In the genomic region with DNA sequence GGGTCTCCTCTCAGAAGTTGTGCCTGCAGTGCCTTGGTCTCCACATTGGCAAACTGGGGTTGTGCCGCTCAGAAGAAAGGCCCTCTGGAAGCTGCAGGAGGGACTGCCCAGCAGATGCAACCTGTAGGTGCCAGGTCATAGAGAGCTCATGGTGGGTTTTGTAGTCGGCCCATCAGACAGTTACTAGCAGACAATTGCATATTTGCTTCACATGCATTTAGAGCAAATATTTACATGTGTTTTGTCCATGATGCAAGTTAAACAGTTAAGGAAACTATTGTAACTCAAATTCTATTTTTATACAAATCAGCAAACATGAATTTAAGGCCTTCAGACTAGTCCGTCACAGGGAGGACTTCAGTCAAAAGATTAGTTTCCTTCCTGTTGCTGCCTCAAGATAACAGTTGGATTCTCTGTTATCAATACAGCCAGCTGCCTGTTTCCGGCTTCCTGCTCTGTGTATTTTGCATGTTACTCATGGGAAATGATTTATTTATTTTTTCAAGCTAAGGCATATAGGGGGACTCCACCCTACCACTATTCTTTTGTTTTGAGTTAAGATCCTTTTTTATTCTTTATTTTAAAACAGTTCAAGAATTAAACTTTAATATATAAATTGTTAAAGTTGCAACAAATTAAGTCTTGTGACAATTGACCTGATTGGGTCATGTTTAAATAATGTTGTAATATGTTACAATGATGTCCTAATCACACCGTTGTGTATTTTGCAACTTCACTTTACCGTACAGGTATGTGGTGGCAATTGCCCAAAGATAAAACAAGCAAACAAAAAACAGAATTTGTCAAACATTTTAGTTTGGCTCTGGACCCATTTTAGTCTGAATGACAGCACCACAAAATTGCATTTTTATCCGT, we compare ENCODE assay signal across 1 cellular context.
TF ChIP-seq lines count a peak whose summit lies in the region.

No MANE protein-coding gene starts in this region.

TF ChIP-seq in HepG2, 621 proteins besides CTCF, POLR2A, EP300 and RAD21 (continued from another document and continues in another):
- TF ChIP-seq ZNF282 (IDR thresholded peaks at IDR 0.05; ENCODE audit: partially characterized antibody) (no peak), GATAD1 (CRISPR knock-in tag; IDR thresholded peaks at IDR 0.05) (peak; percentile 37; the same call in 1 of the 2 replicates), ZNF354B (CRISPR knock-in tag; IDR thresholded peaks at IDR 0.05) (no peak), ATM (IDR thresholded peaks at IDR 0.05; ENCODE audit: borderline replicate concordance) (no peak), MXI1 (IDR thresholded peaks at IDR 0.05; ENCODE audit: borderline replicate concordance, low read depth, low read length) (peak; percentile 59; the same call in 1 of the 3 replicates), ZNF251 (CRISPR knock-in tag; IDR thresholded peaks at IDR 0.05) (no peak), ZNF501 (CRISPR knock-in tag; IDR thresholded peaks at IDR 0.05) (0 out of 2 replicates have a peak, but pooled peaks have one; percentile 36), AHR (CRISPR knock-in tag; IDR thresholded peaks at IDR 0.05) (no peak), EZH2 (conservative IDR thresholded peaks at IDR 0.05; ENCODE audit: low read depth, low read length) (no peak), GABPB1 (CRISPR knock-in tag; IDR thresholded peaks at IDR 0.05) (peak; percentile 53), ZNF160 (CRISPR knock-in tag; IDR thresholded peaks at IDR 0.05) (no peak), ZBTB1 (CRISPR knock-in tag; IDR thresholded peaks at IDR 0.05; ENCODE audit: borderline replicate concordance) (no peak), CENPT (CRISPR knock-in tag; IDR thresholded peaks at IDR 0.05; ENCODE audit: low read depth) (no peak), HNF4G (IDR thresholded peaks at IDR 0.05; ENCODE audit: borderline replicate concordance, low read depth, low read length) (0 out of 2 replicates have a peak, but pooled peaks have one; percentile 74), HNF4G (CRISPR knock-in tag; IDR thresholded peaks at IDR 0.05; ENCODE audit: borderline replicate concordance, low read depth) (peak; percentile 39; the same call in 1 of the 2 replicates), XRCC5 (optimal IDR thresholded peaks at IDR 0.05; ENCODE audit: low read length) (peak; percentile 53), IKZF1 (IDR thresholded peaks at IDR 0.05) (no peak), MYNN (CRISPR knock-in tag; IDR thresholded peaks at IDR 0.05; ENCODE audit: low read depth) (no peak; the same call in 1 of the 2 replicates), GATA4 (IDR thresholded peaks at IDR 0.05; ENCODE audit: borderline replicate concordance, low read depth) (peak; percentile 97), MED13 (CRISPR knock-in tag; IDR thresholded peaks at IDR 0.05) (no peak), HDAC2 (CRISPR knock-in tag; IDR thresholded peaks at IDR 0.05) (peak; percentile 89), SP140L (CRISPR knock-in tag; IDR thresholded peaks at IDR 0.05; ENCODE audit: borderline replicate concordance) (0 out of 2 replicates have a peak, but pooled peaks have one; percentile 25), MTA1 (CRISPR knock-in tag; IDR thresholded peaks at IDR 0.05; ENCODE audit: borderline replicate concordance) (no peak), ZNF256 (CRISPR knock-in tag; conservative IDR thresholded peaks at IDR 0.05) (no peak), ZNF747 (CRISPR knock-in tag; IDR thresholded peaks at IDR 0.05; ENCODE audit: borderline replicate concordance) (peak; percentile 27; the same call in 1 of the 2 replicates), CEBPB (IDR thresholded peaks at IDR 0.05; ENCODE audit: borderline replicate concordance, low read depth, low read length) (peak; percentile 99), ZNF20 (CRISPR knock-in tag; IDR thresholded peaks at IDR 0.05) (no peak), EHMT2 (IDR thresholded peaks at IDR 0.05; ENCODE audit: borderline replicate concordance, low read depth, low read length) (no peak), KLF16 (CRISPR knock-in tag; IDR thresholded peaks at IDR 0.05) (peak in 1 of 2 experiments; percentile 65; a peak in 1 of 4 replicates), NPAS2 (CRISPR knock-in tag; IDR thresholded peaks at IDR 0.05; ENCODE audit: borderline replicate concordance) (no peak), ISL2 (CRISPR knock-in tag; IDR thresholded peaks at IDR 0.05) (peak; percentile 90), ZNF709 (CRISPR knock-in tag; IDR thresholded peaks at IDR 0.05) (no peak), ZFX (CRISPR knock-in tag; IDR thresholded peaks at IDR 0.05; ENCODE audit: low read depth) (peak; percentile 54; the same call in 1 of the 2 replicates), NR2F6 (IDR thresholded peaks at IDR 0.05) (peak; percentile 85), NR2F6 (CRISPR knock-in tag; IDR thresholded peaks at IDR 0.05) (peak; percentile 59), IRX3 (CRISPR knock-in tag; IDR thresholded peaks at IDR 0.05; ENCODE audit: borderline replicate concordance, low read depth) (no peak), MIER2 (CRISPR knock-in tag; IDR thresholded peaks at IDR 0.05) (no peak), EED (CRISPR knock-in tag; IDR thresholded peaks at IDR 0.05) (no peak), JUNB (CRISPR knock-in tag; IDR thresholded peaks at IDR 0.05; ENCODE audit: borderline replicate concordance) (no peak), MLLT10 (CRISPR knock-in tag; IDR thresholded peaks at IDR 0.05) (no peak), SOX13 (IDR thresholded peaks at IDR 0.05) (peak; percentile 94), SOX13 (CRISPR knock-in tag; conservative IDR thresholded peaks at IDR 0.05 in 1 of 2, IDR thresholded peaks at IDR 0.05 in 1 of 2) (peak in 1 of 2 experiments; percentile 98; a peak in 2 of 4 replicates), MAF1 (CRISPR knock-in tag; IDR thresholded peaks at IDR 0.05; ENCODE audit: borderline replicate concordance) (no peak), CHD4 (IDR thresholded peaks at IDR 0.05; ENCODE audit: borderline replicate concordance, low read length) (peak; percentile 89; the same call in 1 of the 2 replicates)
- TF ChIP-seq, protein P1, sequence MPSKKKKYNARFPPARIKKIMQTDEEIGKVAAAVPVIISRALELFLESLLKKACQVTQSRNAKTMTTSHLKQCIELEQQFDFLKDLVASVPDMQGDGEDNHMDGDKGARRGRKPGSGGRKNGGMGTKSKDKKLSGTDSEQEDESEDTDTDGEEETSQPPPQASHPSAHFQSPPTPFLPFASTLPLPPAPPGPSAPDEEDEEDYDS (CRISPR knock-in tag; IDR thresholded peaks at IDR 0.05): peak; percentile 79
- TF ChIP-seq, protein P2, sequence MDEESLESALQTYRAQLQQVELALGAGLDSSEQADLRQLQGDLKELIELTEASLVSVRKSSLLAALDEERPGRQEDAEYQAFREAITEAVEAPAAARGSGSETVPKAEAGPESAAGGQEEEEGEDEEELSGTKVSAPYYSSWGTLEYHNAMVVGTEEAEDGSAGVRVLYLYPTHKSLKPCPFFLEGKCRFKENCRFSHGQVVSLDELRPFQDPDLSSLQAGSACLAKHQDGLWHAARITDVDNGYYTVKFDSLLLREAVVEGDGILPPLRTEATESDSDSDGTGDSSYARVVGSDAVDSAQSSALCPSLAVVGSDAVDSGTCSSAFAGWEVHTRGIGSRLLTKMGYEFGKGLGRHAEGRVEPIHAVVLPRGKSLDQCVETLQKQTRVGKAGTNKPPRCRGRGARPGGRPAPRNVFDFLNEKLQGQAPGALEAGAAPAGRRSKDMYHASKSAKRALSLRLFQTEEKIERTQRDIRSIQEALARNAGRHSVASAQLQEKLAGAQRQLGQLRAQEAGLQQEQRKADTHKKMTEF (CRISPR knock-in tag; IDR thresholded peaks at IDR 0.05): peak; percentile 95
- TF ChIP-seq, protein P3, sequence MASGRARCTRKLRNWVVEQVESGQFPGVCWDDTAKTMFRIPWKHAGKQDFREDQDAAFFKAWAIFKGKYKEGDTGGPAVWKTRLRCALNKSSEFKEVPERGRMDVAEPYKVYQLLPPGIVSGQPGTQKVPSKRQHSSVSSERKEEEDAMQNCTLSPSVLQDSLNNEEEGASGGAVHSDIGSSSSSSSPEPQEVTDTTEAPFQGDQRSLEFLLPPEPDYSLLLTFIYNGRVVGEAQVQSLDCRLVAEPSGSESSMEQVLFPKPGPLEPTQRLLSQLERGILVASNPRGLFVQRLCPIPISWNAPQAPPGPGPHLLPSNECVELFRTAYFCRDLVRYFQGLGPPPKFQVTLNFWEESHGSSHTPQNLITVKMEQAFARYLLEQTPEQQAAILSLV (CRISPR knock-in tag; IDR thresholded peaks at IDR 0.05; ENCODE audit: borderline replicate concordance): no peak
- TF ChIP-seq, protein P4, sequence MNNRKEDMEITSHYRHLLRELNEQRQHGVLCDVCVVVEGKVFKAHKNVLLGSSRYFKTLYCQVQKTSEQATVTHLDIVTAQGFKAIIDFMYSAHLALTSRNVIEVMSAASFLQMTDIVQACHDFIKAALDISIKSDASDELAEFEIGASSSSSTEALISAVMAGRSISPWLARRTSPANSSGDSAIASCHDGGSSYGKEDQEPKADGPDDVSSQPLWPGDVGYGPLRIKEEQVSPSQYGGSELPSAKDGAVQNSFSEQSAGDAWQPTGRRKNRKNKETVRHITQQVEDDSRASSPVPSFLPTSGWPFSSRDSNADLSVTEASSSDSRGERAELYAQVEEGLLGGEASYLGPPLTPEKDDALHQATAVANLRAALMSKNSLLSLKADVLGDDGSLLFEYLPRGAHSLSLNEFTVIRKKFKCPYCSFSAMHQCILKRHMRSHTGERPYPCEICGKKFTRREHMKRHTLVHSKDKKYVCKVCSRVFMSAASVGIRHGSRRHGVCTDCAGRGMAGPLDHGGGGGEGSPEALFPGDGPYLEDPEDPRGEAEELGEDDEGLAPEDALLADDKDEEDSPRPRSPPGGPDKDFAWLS (CRISPR knock-in tag; IDR thresholded peaks at IDR 0.05; ENCODE audit: borderline replicate concordance): no peak
- TF ChIP-seq, protein P5, sequence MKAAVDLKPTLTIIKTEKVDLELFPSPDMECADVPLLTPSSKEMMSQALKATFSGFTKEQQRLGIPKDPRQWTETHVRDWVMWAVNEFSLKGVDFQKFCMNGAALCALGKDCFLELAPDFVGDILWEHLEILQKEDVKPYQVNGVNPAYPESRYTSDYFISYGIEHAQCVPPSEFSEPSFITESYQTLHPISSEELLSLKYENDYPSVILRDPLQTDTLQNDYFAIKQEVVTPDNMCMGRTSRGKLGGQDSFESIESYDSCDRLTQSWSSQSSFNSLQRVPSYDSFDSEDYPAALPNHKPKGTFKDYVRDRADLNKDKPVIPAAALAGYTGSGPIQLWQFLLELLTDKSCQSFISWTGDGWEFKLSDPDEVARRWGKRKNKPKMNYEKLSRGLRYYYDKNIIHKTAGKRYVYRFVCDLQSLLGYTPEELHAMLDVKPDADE (CRISPR knock-in tag; IDR thresholded peaks at IDR 0.05): no peak
- TF ChIP-seq, protein P6, sequence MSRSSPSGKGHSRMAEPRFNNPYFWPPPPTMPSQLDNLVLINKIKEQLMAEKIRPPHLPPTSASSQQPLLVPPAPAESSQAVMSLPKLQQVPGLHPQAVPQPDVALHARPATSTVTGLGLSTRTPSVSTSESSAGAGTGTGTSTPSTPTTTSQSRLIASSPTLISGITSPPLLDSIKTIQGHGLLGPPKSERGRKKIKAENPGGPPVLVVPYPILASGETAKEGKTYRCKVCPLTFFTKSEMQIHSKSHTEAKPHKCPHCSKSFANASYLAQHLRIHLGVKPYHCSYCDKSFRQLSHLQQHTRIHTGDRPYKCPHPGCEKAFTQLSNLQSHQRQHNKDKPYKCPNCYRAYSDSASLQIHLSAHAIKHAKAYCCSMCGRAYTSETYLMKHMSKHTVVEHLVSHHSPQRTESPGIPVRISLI (CRISPR knock-in tag; IDR thresholded peaks at IDR 0.05; ENCODE audit: borderline replicate concordance): peak; percentile 49; the same call in 1 of the 2 replicates
- TF ChIP-seq, protein P7, sequence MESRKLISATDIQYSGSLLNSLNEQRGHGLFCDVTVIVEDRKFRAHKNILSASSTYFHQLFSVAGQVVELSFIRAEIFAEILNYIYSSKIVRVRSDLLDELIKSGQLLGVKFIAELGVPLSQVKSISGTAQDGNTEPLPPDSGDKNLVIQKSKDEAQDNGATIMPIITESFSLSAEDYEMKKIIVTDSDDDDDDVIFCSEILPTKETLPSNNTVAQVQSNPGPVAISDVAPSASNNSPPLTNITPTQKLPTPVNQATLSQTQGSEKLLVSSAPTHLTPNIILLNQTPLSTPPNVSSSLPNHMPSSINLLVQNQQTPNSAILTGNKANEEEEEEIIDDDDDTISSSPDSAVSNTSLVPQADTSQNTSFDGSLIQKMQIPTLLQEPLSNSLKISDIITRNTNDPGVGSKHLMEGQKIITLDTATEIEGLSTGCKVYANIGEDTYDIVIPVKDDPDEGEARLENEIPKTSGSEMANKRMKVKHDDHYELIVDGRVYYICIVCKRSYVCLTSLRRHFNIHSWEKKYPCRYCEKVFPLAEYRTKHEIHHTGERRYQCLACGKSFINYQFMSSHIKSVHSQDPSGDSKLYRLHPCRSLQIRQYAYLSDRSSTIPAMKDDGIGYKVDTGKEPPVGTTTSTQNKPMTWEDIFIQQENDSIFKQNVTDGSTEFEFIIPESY (CRISPR knock-in tag; IDR thresholded peaks at IDR 0.05): no peak
- TF ChIP-seq, protein P8, sequence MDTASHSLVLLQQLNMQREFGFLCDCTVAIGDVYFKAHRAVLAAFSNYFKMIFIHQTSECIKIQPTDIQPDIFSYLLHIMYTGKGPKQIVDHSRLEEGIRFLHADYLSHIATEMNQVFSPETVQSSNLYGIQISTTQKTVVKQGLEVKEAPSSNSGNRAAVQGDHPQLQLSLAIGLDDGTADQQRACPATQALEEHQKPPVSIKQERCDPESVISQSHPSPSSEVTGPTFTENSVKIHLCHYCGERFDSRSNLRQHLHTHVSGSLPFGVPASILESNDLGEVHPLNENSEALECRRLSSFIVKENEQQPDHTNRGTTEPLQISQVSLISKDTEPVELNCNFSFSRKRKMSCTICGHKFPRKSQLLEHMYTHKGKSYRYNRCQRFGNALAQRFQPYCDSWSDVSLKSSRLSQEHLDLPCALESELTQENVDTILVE (CRISPR knock-in tag; IDR thresholded peaks at IDR 0.05): peak; percentile 78
- TF ChIP-seq, protein P9, sequence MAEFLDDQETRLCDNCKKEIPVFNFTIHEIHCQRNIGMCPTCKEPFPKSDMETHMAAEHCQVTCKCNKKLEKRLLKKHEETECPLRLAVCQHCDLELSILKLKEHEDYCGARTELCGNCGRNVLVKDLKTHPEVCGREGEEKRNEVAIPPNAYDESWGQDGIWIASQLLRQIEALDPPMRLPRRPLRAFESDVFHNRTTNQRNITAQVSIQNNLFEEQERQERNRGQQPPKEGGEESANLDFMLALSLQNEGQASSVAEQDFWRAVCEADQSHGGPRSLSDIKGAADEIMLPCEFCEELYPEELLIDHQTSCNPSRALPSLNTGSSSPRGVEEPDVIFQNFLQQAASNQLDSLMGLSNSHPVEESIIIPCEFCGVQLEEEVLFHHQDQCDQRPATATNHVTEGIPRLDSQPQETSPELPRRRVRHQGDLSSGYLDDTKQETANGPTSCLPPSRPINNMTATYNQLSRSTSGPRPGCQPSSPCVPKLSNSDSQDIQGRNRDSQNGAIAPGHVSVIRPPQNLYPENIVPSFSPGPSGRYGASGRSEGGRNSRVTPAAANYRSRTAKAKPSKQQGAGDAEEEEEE (CRISPR knock-in tag; IDR thresholded peaks at IDR 0.05; ENCODE audit: borderline replicate concordance): no peak
- TF ChIP-seq, protein P10, sequence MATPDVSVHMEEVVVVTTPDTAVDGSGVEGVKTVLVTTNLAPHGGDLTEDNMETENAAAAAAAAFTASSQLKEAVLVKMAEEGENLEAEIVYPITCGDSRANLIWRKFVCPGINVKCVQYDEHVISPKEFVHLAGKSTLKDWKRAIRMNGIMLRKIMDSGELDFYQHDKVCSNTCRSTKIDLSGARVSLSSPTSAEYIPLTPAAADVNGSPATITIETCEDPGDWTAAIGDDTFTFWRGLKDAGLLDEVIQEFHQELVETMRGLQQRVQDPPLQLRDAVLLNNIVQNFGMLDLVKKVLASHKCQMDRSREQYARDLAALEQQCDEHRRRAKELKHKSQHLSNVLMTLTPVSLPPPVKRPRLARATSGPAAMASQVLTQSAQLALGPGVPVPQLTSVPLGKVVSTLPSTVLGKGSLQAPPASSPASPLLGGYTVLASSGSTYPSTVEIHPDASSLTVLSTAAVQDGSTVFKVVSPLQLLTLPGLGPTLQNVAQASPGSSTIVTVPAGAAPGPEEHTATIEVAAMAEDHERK (CRISPR knock-in tag; IDR thresholded peaks at IDR 0.05; ENCODE audit: low read depth): no peak; the same call in 1 of the 2 replicates
